ENCODE assay signal across 6 cellular contexts in the genomic region with DNA sequence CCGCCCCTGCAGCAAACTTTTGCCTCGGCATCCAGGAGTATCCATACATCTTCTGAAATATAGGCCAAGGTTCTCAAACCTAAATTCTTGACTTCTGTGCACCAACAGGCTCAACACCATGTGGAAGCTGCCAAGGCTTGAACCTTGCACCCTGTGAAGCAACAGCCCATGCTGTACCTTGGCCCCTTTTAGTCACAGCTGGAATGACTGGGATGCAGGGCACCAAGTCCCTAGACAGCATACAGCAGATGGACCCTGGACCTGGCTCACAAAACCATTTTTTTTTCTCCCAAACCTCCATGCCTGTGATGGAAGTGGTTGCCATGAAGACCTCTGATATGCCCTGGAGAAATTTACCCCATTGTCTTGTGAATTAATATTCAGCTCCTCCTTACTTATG.
"Had no signal": no experiment of that assay in that cellular context is flagged by ENCODE, and none has a peak within 500 bp of the region (broad histone marks: within the 10 kb centered on the region; RNA-seq: fewer than 3 reads in every experiment).

No MANE protein-coding gene starts in this region.

- H3K4me3 ChIP-seq: K562 had no signal

- H3K27ac ChIP-seq: HL-60 had no signal

- DNase-seq: IMR-90, KBM-7, KG1 had no signal

- ATAC-seq: K562 had no signal

- FAIRE-seq: HTR-8/SVneo, K562 had no signal
